Comparison of ENCODE assay signal across 13 cellular contexts in the genomic region with DNA sequence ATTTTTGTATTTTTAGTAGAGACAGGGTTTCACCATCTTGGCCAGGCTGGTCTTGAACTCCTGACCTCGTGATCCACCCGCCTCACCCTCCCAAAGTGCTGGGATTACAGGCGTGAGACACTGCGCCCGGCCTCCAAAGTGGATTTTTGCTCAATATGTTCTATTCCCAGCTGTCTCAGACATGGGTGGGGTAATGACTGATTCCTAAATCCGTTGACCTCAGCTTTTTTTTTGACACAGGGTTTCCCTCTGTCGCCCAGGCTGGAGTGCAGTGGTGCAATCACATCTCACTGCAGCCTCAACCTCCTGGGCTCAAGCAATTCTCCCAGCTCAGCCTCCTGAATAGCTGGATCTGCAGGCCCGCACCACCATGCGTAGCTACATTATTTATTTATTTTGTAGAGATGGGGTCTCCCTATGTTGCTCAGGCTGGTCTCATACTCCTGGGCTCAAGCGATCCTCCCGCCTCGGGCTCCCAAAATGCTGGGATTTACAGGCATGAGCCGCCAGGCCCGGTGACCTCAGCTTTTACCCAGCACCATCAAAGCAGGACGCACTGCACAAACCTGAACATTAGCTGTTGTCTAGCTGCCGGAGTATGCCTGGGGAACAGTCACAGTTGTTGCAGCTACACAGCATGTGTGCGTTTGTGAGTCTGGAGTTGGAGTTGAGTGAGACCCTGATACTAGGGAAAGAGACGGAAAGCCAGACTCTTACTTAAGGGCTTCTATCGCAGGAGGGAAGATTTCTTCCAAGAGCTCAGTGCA. TPM values are rescaled to one million over a fixed set of nuclear protein-coding genes. Genes with fewer than 3 reads are reported as not detected.
DNase-seq lines count a peak whose midpoint lies in the region; ATAC-seq lines count a peak whose summit lies in the region.
"Had no signal": no experiment of that assay in that cellular context is flagged by ENCODE, and none has a peak within 500 bp of the region (broad histone marks: within the 10 kb centered on the region; RNA-seq: fewer than 3 reads in every experiment).

No MANE protein-coding gene starts in this region.

- H3K9me3 ChIP-seq in mesenchymal stem cell (ENCODE audit: control insufficient read depth, low read length): no peaks in the 10 kb centered on the region
- H3K9me3 ChIP-seq: thoracic aorta had no signal

- no peak for ATAC-seq in activated CD8-positive, alpha-beta memory T cell treated with anti-CD3 and anti-CD28 coated beads, Interleukin-2, amount 10 ng/mL, durations not matched to agents 7 days and 5 days
- no peak for ATAC-seq in activated naive CD4-positive, alpha-beta T cell treated with anti-CD3 and anti-CD28 coated beads, Interleukin-2, amount 50 U/mL, for 72 hours
- ATAC-seq in GM18868 (IDR thresholded peaks at IDR 0.05; ENCODE audit: unreplicated experiment): no peak
- ATAC-seq: effector memory CD8-positive, alpha-beta T cell; SK-N-SH treated with all-trans-retinoic acid at 6 μM for 48 hours had no signal

- 95% methylated on average over 19 of the region's 19 CpGs for WGBS in mesenchymal stem cell

- no peak for DNase-seq in activated CD8-positive, alpha-beta memory T cell treated with anti-CD3 and anti-CD28 coated beads, Interleukin-2, amount 10 ng/mL, durations not matched to agents 7 days and 5 days
- DNase-seq in activated CD8-positive, alpha-beta memory T cell treated with anti-CD3 and anti-CD28 coated beads for 24 hours: no peak
- no peak for DNase-seq in activated naive CD4-positive, alpha-beta T cell treated with anti-CD3 and anti-CD28 coated beads, Interleukin-2, amount 50 U/mL, for 72 hours (ENCODE audit: low spot score in 2 of 2)
- DNase-seq in mesenchymal stem cell (no peak), substantia nigra (lab: John Stamatoyannopoulos, UW) (no peak), middle frontal gyrus (ENCODE audit: extremely low spot score, low spot score) (no peak), hepatic stellate cell (ENCODE audit: low spot score) (no peak)
- DNase-seq: effector memory CD8-positive, alpha-beta T cell; NCI-H1694 treated with DMSO at 0.1 percent for 48 hours had no signal

- no peaks in the 10 kb centered on the region for H3K9me3 Mint-ChIP-seq in activated CD8-positive, alpha-beta memory T cell treated with anti-CD3 and anti-CD28 coated beads, Interleukin-2, amount 10 ng/mL, durations not matched to agents 7 days and 5 days (ENCODE audit: low read depth)
- H3K9me3 Mint-ChIP-seq in activated naive CD4-positive, alpha-beta T cell treated with anti-CD3 and anti-CD28 coated beads, Interleukin-2, amount 50 U/mL, for 72 hours: no peaks in the 10 kb centered on the region
- H3K9me3 Mint-ChIP-seq: effector memory CD8-positive, alpha-beta T cell had no signal

- H3K4me2 ChIP-seq in mesenchymal stem cell (ENCODE audit: low read length, poor library complexity, severe bottlenecking): no peak overlapping the region

- H2BK120ac ChIP-seq in mesenchymal stem cell (ENCODE audit: low read depth, low read length): no peak overlapping the region

- no peak overlapping the region for H3K4ac ChIP-seq in mesenchymal stem cell (ENCODE audit: low read depth in 1 of 2, low read length in 2 of 2)

- H3K27me3 Mint-ChIP-seq in activated CD8-positive, alpha-beta memory T cell treated with anti-CD3 and anti-CD28 coated beads, Interleukin-2, amount 10 ng/mL, durations not matched to agents 7 days and 5 days: peaks cover 4% of the 10 kb centered on the region

- H4K8ac ChIP-seq in mesenchymal stem cell (ENCODE audit: low read length): peak overlapping the region; percentile 27

- H2AK5ac ChIP-seq in mesenchymal stem cell (ENCODE audit: low read length, severe bottlenecking): no peak overlapping the region

- CTCF ChIA-PET in activated CD8-positive, alpha-beta memory T cell treated with anti-CD3 and anti-CD28 coated beads, Interleukin-2, amount 10 ng/mL, durations not matched to agents 7 days and 5 days (lab: Charles Lee): interaction anchor here (0.7 to 6.6 kb wide), 16 partner anchors 8 to 218 kb away, joined by 3 to 79 read pairs (median 4); no protein-coding TSS in a partner anchor

- no peaks in the 10 kb centered on the region for H3K36me3 Mint-ChIP-seq in activated CD8-positive, alpha-beta memory T cell treated with anti-CD3 and anti-CD28 coated beads, Interleukin-2, amount 10 ng/mL, durations not matched to agents 7 days and 5 days
- H3K36me3 Mint-ChIP-seq in activated naive CD4-positive, alpha-beta T cell treated with anti-CD3 and anti-CD28 coated beads, Interleukin-2, amount 50 U/mL, for 72 hours: no peaks in the 10 kb centered on the region

- H3K14ac ChIP-seq in mesenchymal stem cell (ENCODE audit: low read length in 2 of 2): no peak overlapping the region

- H2BK5ac ChIP-seq in mesenchymal stem cell (ENCODE audit: low read depth, low read length, poor library complexity, severe bottlenecking): no peak overlapping the region

- H2BK15ac ChIP-seq in mesenchymal stem cell (ENCODE audit: low read depth, poor library complexity, severe bottlenecking): no peak overlapping the region

- peaks cover 14% of the 10 kb centered on the region for H3K4me1 Mint-ChIP-seq in activated CD8-positive, alpha-beta memory T cell treated with anti-CD3 and anti-CD28 coated beads, Interleukin-2, amount 10 ng/mL, durations not matched to agents 7 days and 5 days

- peaks cover 0 to 3% of the 10 kb centered on the region in 2 experiments for H3K27me3 ChIP-seq in mesenchymal stem cell (ENCODE audit: control insufficient read depth in 1 of 2, insufficient read depth in 1 of 2, low read length in 2 of 2)

- H3K9ac ChIP-seq in mesenchymal stem cell (ENCODE audit: low read length): peak overlapping the region; percentile 96

- no peak overlapping the region for H3K27ac ChIP-seq in mesenchymal stem cell (ENCODE audit: low read length, poor library complexity, severe bottlenecking)
- H3K27ac ChIP-seq in substantia nigra (ENCODE audit: low read depth, low read length, poor library complexity, severe bottlenecking): peak overlapping the region; percentile 59

- H3K4me3 Mint-ChIP-seq in activated CD8-positive, alpha-beta memory T cell treated with anti-CD3 and anti-CD28 coated beads, Interleukin-2, amount 10 ng/mL, durations not matched to agents 7 days and 5 days: no peak overlapping the region

- peaks cover 5% of the 10 kb centered on the region for H3K4me1 ChIP-seq in mesenchymal stem cell (ENCODE audit: control insufficient read depth, insufficient read depth, low read depth, low read length)

- no peak overlapping the region for H4K91ac ChIP-seq in mesenchymal stem cell (ENCODE audit: low read length)

- no peaks in the 10 kb centered on the region for H3K36me3 ChIP-seq in mesenchymal stem cell (ENCODE audit: control insufficient read depth in 1 of 2, insufficient read depth in 2 of 2, low read depth in 1 of 2, low read length in 2 of 2)
- H3K36me3 ChIP-seq: thoracic aorta had no signal

- peak overlapping the region; percentile 57 for H3K27ac Mint-ChIP-seq in activated CD8-positive, alpha-beta memory T cell treated with anti-CD3 and anti-CD28 coated beads, Interleukin-2, amount 10 ng/mL, durations not matched to agents 7 days and 5 days
- H3K27ac Mint-ChIP-seq in activated naive CD4-positive, alpha-beta T cell treated with anti-CD3 and anti-CD28 coated beads, Interleukin-2, amount 50 U/mL, for 72 hours: peak overlapping the region; percentile 96 to 99

- no peak overlapping the region for H3K23ac ChIP-seq in mesenchymal stem cell (ENCODE audit: low read length in 2 of 2)

- peak overlapping the region in 1 of 2 experiments; percentile 70 for H3K18ac ChIP-seq in mesenchymal stem cell (ENCODE audit: low read depth in 1 of 2, low read length in 2 of 2)

- H2BK12ac ChIP-seq in mesenchymal stem cell (ENCODE audit: low read length in 2 of 2): peak overlapping the region in 1 of 2 experiments; percentile 67

- H3K4me3 ChIP-seq in mesenchymal stem cell (ENCODE audit: insufficient read depth in 1 of 2, low read depth in 1 of 2, low read length in 2 of 2): no peak overlapping the region
- H3K4me3 ChIP-seq: lung had no signal

- H3K79me1 ChIP-seq in mesenchymal stem cell (replicated peaks; ENCODE audit: low read length, poor library complexity, severe bottlenecking): no peaks in the 10 kb centered on the region

- no peak overlapping the region for H2AFZ ChIP-seq in mesenchymal stem cell (ENCODE audit: low read depth, low read length)

RNA-seq across cellular contexts. Expression of gene PSEN2, which starts 43.8 kb away (rescaled TPM):
- total RNA-seq in activated CD8-positive, alpha-beta memory T cell treated with anti-CD3 and anti-CD28 coated beads, Interleukin-2, amount 10 ng/mL, durations not matched to agents 7 days and 5 days: 10 to 100 TPM in 1 of 2 experiments, 1 to 10 TPM in 1; 8.0 to 11.2 TPM
- 1 to 10 TPM; 3.3 to 3.6 TPM for total RNA-seq in activated naive CD4-positive, alpha-beta T cell treated with anti-CD3 and anti-CD28 coated beads, Interleukin-2, amount 50 U/mL, for 72 hours
- 10.1 TPM for polyA plus RNA-seq in mesenchymal stem cell (2013, experiment 1 of 2)
- 10.1 TPM for polyA plus RNA-seq in mesenchymal stem cell (2013, experiment 2 of 2)
